Comparison of ENCODE assay signal across 10 cellular contexts in the genomic region with DNA sequence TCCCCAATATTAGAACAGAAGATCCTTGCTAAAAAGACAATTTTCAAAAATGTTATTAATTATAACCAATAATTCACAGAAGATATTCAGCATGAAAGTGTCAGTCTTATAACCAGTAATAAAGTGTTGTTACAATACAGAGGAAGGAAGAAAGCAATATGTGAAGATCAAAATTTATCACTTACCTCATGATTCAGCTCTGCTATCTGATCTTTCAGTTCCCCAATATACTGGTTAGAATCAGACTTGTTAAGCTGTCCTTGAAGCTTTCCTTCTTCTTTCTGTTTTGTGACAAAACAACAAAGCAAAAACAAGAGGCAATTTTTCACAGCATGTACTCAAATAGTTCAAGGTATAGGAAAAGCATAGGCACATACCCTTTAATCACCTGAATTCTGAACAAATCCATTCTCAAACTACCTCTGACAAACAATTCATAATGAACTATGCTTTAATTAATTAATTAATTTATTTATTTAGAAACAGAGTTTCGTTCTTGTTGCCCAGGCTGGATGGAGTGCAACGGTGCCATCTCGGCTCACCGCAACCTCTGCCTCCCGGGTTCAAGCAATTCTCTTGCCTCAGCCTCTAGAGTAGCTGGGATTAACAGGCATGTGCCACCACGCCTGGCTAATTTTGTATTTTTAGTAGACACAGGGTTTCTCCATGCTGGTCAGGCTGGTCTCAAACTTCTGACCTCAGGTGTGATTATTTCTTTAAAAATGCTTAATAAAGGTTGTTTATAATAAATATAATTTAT.
DNase-seq lines count a peak whose midpoint lies in the region; ATAC-seq, FAIRE-seq and TF ChIP-seq lines count a peak whose summit lies in the region.
"Had no signal": no experiment of that assay in that cellular context is flagged by ENCODE, and none has a peak within 500 bp of the region (broad histone marks: within the 10 kb centered on the region; RNA-seq: fewer than 3 reads in every experiment).

No MANE protein-coding gene starts in this region.

- H3K9ac ChIP-seq in SK-N-SH = no peak overlapping the region

- no peaks in the 10 kb centered on the region for H3K9me3 ChIP-seq in SK-N-SH

- H3K4me3 ChIP-seq in SK-N-SH (ENCODE audit: low read depth in 2 of 2, low read length in 1 of 2) = no peak overlapping the region
- H3K4me3 ChIP-seq: SK-N-MC had no signal

- no peak for FAIRE-seq in urothelium cell line (lab: Jason Lieb, UNC)

- no peaks in the 10 kb centered on the region for H3K4me1 ChIP-seq in SK-N-SH (ENCODE audit: control insufficient read depth in 1 of 2, insufficient read depth in 2 of 2, low read depth in 1 of 2, low read length in 1 of 2)

- CTCF ChIA-PET in SK-N-SH (lab: Yijun Ruan, JAX) = interaction anchor here (1.3 kb wide), 1 partner anchor 12 kb away, joined by 3 read pairs; no protein-coding TSS in a partner anchor

- no peak overlapping the region for H2AFZ ChIP-seq in SK-N-SH (ENCODE audit: low read depth)

- DNase-seq in SIG-M5 (lab: John Stamatoyannopoulos, UW) = peak; percentile 33
- no peak for DNase-seq in SHP77 (lab: John Stamatoyannopoulos, UW)
- DNase-seq in sciatic nerve (ENCODE audit: low spot score) = no peak
- no peak for DNase-seq in urothelium cell line (ENCODE audit: low spot score)
- DNase-seq in SK-N-SH = no peak
- DNase-seq: NCI-H187 treated with DMSO at 0.1 percent for 48 hours had no signal

- H4K20me1 ChIP-seq in SK-N-SH (ENCODE audit: insufficient read depth) = no peaks in the 10 kb centered on the region

- H3K4me2 ChIP-seq in SK-N-SH = no peak overlapping the region

- peaks cover 0 to 7% of the 10 kb centered on the region in 2 experiments for H3K36me3 ChIP-seq in SK-N-SH (replicated peaks in 1 of 2; ENCODE audit: control insufficient read depth in 1 of 2, insufficient read depth in 2 of 2, low read length in 1 of 2)

- H3K27me3 ChIP-seq in SK-N-SH (ENCODE audit: insufficient read depth) = no peaks in the 10 kb centered on the region

- H3K9me2 ChIP-seq in SK-N-SH = no peaks in the 10 kb centered on the region

- no peaks in the 10 kb centered on the region for H3F3A ChIP-seq in SK-N-SH (replicated peaks; ENCODE audit: insufficient read depth)

- no peak for TF ChIP-seq EP300 in SK-N-SH (IDR thresholded peaks at IDR 0.05; ENCODE audit: borderline replicate concordance in 1 of 2, low read depth in 1 of 2, low read length in 1 of 2)

- WGBS in SK-N-SH (ENCODE audit: low lambda C conversion rate) = 97% methylated on average over 6 of the region's 6 CpGs

- peak; percentile 97 for ATAC-seq in GM18498 (IDR thresholded peaks at IDR 0.05; ENCODE audit: unreplicated experiment)
- ATAC-seq in GM19438 (IDR thresholded peaks at IDR 0.05; ENCODE audit: low read depth, unreplicated experiment) = peak; percentile 70
- ATAC-seq in HG03039 (IDR thresholded peaks at IDR 0.05; ENCODE audit: unreplicated experiment) = peak; percentile 79
- ATAC-seq in sciatic nerve = no peak

- no peak overlapping the region for H3K27ac ChIP-seq in SK-N-SH (ENCODE audit: low read depth in 2 of 2, low read length in 1 of 2)
- H3K27ac ChIP-seq: SK-N-MC had no signal

- intact Hi-C loops in sciatic nerve (cut with DNase I) = no loop called here

- H3K79me2 ChIP-seq in SK-N-SH (ENCODE audit: insufficient read depth) = no peaks in the 10 kb centered on the region

- TF ChIP-seq CTCF in SK-N-SH (IDR thresholded peaks at IDR 0.05) = no peak

- POLR2A ChIA-PET in SK-N-SH (lab: Yijun Ruan, JAX) = no interaction called here

- TF ChIP-seq RAD21 in SK-N-SH (IDR thresholded peaks at IDR 0.05; ENCODE audit: low read length) = no peak

TF ChIP-seq in SK-N-SH, 30 proteins besides CTCF, POLR2A, EP300 and RAD21:
- TF ChIP-seq, protein P1, sequence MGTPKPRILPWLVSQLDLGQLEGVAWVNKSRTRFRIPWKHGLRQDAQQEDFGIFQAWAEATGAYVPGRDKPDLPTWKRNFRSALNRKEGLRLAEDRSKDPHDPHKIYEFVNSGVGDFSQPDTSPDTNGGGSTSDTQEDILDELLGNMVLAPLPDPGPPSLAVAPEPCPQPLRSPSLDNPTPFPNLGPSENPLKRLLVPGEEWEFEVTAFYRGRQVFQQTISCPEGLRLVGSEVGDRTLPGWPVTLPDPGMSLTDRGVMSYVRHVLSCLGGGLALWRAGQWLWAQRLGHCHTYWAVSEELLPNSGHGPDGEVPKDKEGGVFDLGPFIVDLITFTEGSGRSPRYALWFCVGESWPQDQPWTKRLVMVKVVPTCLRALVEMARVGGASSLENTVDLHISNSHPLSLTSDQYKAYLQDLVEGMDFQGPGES (IDR thresholded peaks at IDR 0.05; ENCODE audit: low read depth, low read length) = no peak
- TF ChIP-seq, protein P2, sequence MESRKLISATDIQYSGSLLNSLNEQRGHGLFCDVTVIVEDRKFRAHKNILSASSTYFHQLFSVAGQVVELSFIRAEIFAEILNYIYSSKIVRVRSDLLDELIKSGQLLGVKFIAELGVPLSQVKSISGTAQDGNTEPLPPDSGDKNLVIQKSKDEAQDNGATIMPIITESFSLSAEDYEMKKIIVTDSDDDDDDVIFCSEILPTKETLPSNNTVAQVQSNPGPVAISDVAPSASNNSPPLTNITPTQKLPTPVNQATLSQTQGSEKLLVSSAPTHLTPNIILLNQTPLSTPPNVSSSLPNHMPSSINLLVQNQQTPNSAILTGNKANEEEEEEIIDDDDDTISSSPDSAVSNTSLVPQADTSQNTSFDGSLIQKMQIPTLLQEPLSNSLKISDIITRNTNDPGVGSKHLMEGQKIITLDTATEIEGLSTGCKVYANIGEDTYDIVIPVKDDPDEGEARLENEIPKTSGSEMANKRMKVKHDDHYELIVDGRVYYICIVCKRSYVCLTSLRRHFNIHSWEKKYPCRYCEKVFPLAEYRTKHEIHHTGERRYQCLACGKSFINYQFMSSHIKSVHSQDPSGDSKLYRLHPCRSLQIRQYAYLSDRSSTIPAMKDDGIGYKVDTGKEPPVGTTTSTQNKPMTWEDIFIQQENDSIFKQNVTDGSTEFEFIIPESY (IDR thresholded peaks at IDR 0.05; ENCODE audit: borderline replicate concordance, low read depth) = no peak
- TF ChIP-seq, protein P3, sequence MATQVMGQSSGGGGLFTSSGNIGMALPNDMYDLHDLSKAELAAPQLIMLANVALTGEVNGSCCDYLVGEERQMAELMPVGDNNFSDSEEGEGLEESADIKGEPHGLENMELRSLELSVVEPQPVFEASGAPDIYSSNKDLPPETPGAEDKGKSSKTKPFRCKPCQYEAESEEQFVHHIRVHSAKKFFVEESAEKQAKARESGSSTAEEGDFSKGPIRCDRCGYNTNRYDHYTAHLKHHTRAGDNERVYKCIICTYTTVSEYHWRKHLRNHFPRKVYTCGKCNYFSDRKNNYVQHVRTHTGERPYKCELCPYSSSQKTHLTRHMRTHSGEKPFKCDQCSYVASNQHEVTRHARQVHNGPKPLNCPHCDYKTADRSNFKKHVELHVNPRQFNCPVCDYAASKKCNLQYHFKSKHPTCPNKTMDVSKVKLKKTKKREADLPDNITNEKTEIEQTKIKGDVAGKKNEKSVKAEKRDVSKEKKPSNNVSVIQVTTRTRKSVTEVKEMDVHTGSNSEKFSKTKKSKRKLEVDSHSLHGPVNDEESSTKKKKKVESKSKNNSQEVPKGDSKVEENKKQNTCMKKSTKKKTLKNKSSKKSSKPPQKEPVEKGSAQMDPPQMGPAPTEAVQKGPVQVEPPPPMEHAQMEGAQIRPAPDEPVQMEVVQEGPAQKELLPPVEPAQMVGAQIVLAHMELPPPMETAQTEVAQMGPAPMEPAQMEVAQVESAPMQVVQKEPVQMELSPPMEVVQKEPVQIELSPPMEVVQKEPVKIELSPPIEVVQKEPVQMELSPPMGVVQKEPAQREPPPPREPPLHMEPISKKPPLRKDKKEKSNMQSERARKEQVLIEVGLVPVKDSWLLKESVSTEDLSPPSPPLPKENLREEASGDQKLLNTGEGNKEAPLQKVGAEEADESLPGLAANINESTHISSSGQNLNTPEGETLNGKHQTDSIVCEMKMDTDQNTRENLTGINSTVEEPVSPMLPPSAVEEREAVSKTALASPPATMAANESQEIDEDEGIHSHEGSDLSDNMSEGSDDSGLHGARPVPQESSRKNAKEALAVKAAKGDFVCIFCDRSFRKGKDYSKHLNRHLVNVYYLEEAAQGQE (IDR thresholded peaks at IDR 0.05; ENCODE audit: low read depth, low read length) = no peak
- TF ChIP-seq CHD2 (IDR thresholded peaks at IDR 0.05; ENCODE audit: low read length, partially characterized antibody) (no peak), YY1 (IDR thresholded peaks at IDR 0.05; ENCODE audit: low read depth) (no peak), SIN3A (IDR thresholded peaks at IDR 0.05; ENCODE audit: borderline replicate concordance, low read depth, low read length) (no peak), RFX5 (IDR thresholded peaks at IDR 0.05; ENCODE audit: low read length) (no peak), RXRA (IDR thresholded peaks at IDR 0.05; ENCODE audit: borderline replicate concordance, low read depth) (no peak), TEAD4 (IDR thresholded peaks at IDR 0.05; ENCODE audit: borderline replicate concordance, insufficient read depth) (no peak), FOXJ3 (CRISPR knock-in tag; IDR thresholded peaks at IDR 0.05) (no peak)
- TF ChIP-seq, protein P4, sequence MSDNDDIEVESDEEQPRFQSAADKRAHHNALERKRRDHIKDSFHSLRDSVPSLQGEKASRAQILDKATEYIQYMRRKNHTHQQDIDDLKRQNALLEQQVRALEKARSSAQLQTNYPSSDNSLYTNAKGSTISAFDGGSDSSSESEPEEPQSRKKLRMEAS (IDR thresholded peaks at IDR 0.05; ENCODE audit: low read depth) = no peak
